Comparison of ENCODE assay signal across 23 cellular contexts in the genomic region with DNA sequence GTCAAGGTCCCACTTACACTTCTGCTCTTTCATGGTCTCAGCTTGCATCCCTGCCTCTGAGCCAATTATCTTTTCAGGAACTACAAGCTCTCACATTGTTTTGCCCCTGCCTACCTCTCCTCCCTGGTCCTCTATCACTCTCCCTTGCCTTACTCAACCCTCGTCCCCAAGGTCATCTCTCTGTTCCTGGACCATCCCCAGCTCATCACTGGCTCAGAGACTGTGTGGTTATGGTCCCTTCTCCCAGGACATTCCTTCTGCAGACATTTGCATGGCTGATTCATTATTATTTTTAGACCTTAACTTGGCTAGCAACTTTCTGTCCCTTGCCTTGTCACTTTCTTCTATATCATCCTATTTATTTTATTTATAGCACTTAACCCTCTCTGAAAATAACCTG. TPM values are rescaled to one million over a fixed set of nuclear protein-coding genes. Genes with fewer than 3 reads are reported as not detected.
A peak's percentile ranks its signal among the peaks of the same experiment; 100 is the strongest.
DNase-seq lines count a peak whose midpoint lies in the region; ATAC-seq and TF ChIP-seq lines count a peak whose summit lies in the region.
"Had no signal": no experiment of that assay in that cellular context is flagged by ENCODE, and none has a peak within 500 bp of the region (broad histone marks: within the 10 kb centered on the region; RNA-seq: fewer than 3 reads in every experiment).

No MANE protein-coding gene starts in this region.

- intact Hi-C loops in Right ventricle myocardium inferior (cut with DNase I) (no loop called here), cardiac septum (cut with DNase I) (loop anchor here (5.0 kb wide), 1 partner anchor 96 kb away; no protein-coding TSS in a partner anchor), esophagus muscularis mucosa (cut with DNase I) (no loop called here), right lobe of liver (cut with DNase I) (no loop called here)

- H3K4me1 ChIP-seq in esophagus muscularis mucosa (no peaks in the 10 kb centered on the region), right lobe of liver (peaks cover 0 to 31% (median 1%) of the 10 kb centered on the region in 4 donors), subcutaneous abdominal adipose tissue (ENCODE audit: control insufficient read depth in 5 of 5, insufficient read depth in 5 of 5, low read length in 5 of 5) (peaks cover 0 to 48% (median 13%) of the 10 kb centered on the region in 5 donors)

- no peak for TF ChIP-seq POLR2A in esophagus muscularis mucosa (IDR thresholded peaks at IDR 0.05; ENCODE audit: low read depth)
- TF ChIP-seq POLR2A in right lobe of liver (IDR thresholded peaks at IDR 0.05) = no peak

- no peak for DNase-seq in Right ventricle myocardium inferior (ENCODE audit: missing footprints)
- DNase-seq in cardiac septum (ENCODE audit: low spot score) = no peak
- peak; percentile 68 for DNase-seq in esophagus muscularis mucosa (ENCODE audit: extremely low spot score)
- DNase-seq in right lobe of liver = no peak
- no peak for DNase-seq in DMS114 treated with DMSO at 0.1 percent for 48 hours (lab: John Stamatoyannopoulos, UW; ENCODE audit: unreplicated experiment)
- DNase-seq in T-helper 9 cell = no peak
- DNase-seq: AML-193; C1 segment of cervical spinal cord; CD8-positive, alpha-beta T cell; DMS153; KG1; NCI-H1105 treated with DMSO at 0.1 percent for 48 hours; NCI-H2029 treated with DMSO at 0.1 percent for 48 hours; NCI-H2171 treated with DMSO at 0.1 percent for 48 hours; NCI-H446; NCI-H526; PC-9; RPMI8226; SIG-M5; SK-N-SH had no signal

- no peak overlapping the region for H3K4me3 ChIP-seq in esophagus muscularis mucosa
- no peak overlapping the region for H3K4me3 ChIP-seq in right lobe of liver
- no peak overlapping the region for H3K4me3 ChIP-seq in subcutaneous abdominal adipose tissue (ENCODE audit: low read depth in 1 of 5, low read length in 5 of 5)
- H3K4me3 ChIP-seq: PC-9 had no signal

- no peak for TF ChIP-seq EP300 in esophagus muscularis mucosa (IDR thresholded peaks at IDR 0.05)

- H3K36me3 ChIP-seq in esophagus muscularis mucosa (no peaks in the 10 kb centered on the region), right lobe of liver (peaks cover 0 to 11% (median 0%) of the 10 kb centered on the region in 4 donors), subcutaneous abdominal adipose tissue (ENCODE audit: control insufficient read depth in 5 of 5, insufficient read depth in 5 of 5, low read length in 5 of 5) (peaks cover 0 to 8% (median 0%) of the 10 kb centered on the region in 5 donors)

- H3K27ac ChIP-seq in esophagus muscularis mucosa (replicated peaks in 1 of 4) (no peak overlapping the region), right lobe of liver (no peak overlapping the region), subcutaneous abdominal adipose tissue (ENCODE audit: low read depth, low read length) (peak overlapping the region; percentile 97)
- H3K27ac ChIP-seq: PC-9 had no signal

- ATAC-seq in Right ventricle myocardium inferior = peak; percentile 68
- ATAC-seq in right lobe of liver = peak; percentile 21 to 57 (median 48)
- ATAC-seq in GM19395 (IDR thresholded peaks at IDR 0.05; ENCODE audit: unreplicated experiment) = no peak
- ATAC-seq: CD8-positive, alpha-beta T cell; HCT116 had no signal

- 39% methylated on average over 1 of the region's 1 CpG for WGBS in esophagus muscularis mucosa
- WGBS in right lobe of liver (ENCODE audit: insufficient coverage, low coverage, low lambda C conversion rate, missing lambda C conversion rate) = 8% methylated on average over 1 of the region's 1 CpG

- no peak overlapping the region for H3K9ac ChIP-seq in subcutaneous abdominal adipose tissue (ENCODE audit: low read length in 5 of 5)
- H3K9ac ChIP-seq: SK-N-SH had no signal

- TF ChIP-seq CTCF in esophagus muscularis mucosa (IDR thresholded peaks at IDR 0.05) = no peak
- TF ChIP-seq CTCF in right lobe of liver (IDR thresholded peaks at IDR 0.05) = no peak

- H3K9me3 ChIP-seq in esophagus muscularis mucosa (no peaks in the 10 kb centered on the region), right lobe of liver (no peaks in the 10 kb centered on the region), subcutaneous abdominal adipose tissue (ENCODE audit: control insufficient read depth in 5 of 5, low read length in 5 of 5) (no peaks in the 10 kb centered on the region)
- H3K9me3 ChIP-seq: SK-N-SH had no signal

- no peaks in the 10 kb centered on the region for H3K27me3 ChIP-seq in esophagus muscularis mucosa
- H3K27me3 ChIP-seq in right lobe of liver = no peaks in the 10 kb centered on the region
- H3K27me3 ChIP-seq in subcutaneous abdominal adipose tissue (ENCODE audit: control insufficient read depth in 5 of 5, insufficient read depth in 4 of 5, low read length in 5 of 5) = no peaks in the 10 kb centered on the region

RNA-seq across cellular contexts. Expression of gene GPAM, which starts 17.8 kb away (rescaled TPM):
- 42.5 TPM for total RNA-seq in Right ventricle myocardium inferior
- 11.5 TPM for total RNA-seq in cardiac septum
- total RNA-seq in esophagus muscularis mucosa = 1 to 10 TPM; 4.5 to 7.2 (median 6.5) TPM
- 100 to 1,000 TPM in 2 of 6 experiments, 10 to 100 TPM in 4; 78.8 to 340 (median 90.3) TPM for total RNA-seq in right lobe of liver
